ENCODE assay signal across 8 cellular contexts in genomic region chr11:72721276-72721675, GRCh38. TPM values are rescaled to one million over a fixed set of nuclear protein-coding genes. Genes with fewer than 3 reads are reported as not detected.
DNase-seq lines count a peak whose midpoint lies in the region; ATAC-seq, FAIRE-seq and TF ChIP-seq lines count a peak whose summit lies in the region.

No MANE protein-coding gene starts in this region.

- H3K27ac Mint-ChIP-seq in nephron progenitor cell, result no peak overlapping the region

- H4K20me1 ChIP-seq in MM.1S (ENCODE audit: insufficient read depth, low read length), result no peaks in the 10 kb centered on the region

- no peaks in the 10 kb centered on the region for H3K9me3 Mint-ChIP-seq in nephron progenitor cell

- peaks cover 74% of the 10 kb centered on the region for H3K79me2 ChIP-seq in MM.1S (ENCODE audit: low read length)

- peaks cover 29% of the 10 kb centered on the region for H3F3A ChIP-seq in MM.1S (ENCODE audit: insufficient read depth, low read length)

- H3K4me3 ChIP-seq in AG09309 (ENCODE audit: control insufficient read depth, low read depth, low read length) (peak overlapping the region; percentile 65), MM.1S (ENCODE audit: low read length) (peak overlapping the region; percentile 86), dorsolateral prefrontal cortex (peak overlapping the region; percentile 12 to 75 (median 62))

- no peak overlapping the region for H2AFZ ChIP-seq in MM.1S (ENCODE audit: low read length)

- DNase-seq in AG09309 (ENCODE audit: low read depth) (no peak), MM.1S (no peak), dorsolateral prefrontal cortex (no peak), nephron progenitor cell (no peak), COLO829 (ENCODE audit: low spot score) (no peak), GM19239 (ENCODE audit: insufficient read length, low spot score) (no peak)
- DNase-seq in activated CD4-positive, alpha-beta T cell treated with anti-CD3 and anti-CD28 coated beads, Interleukin-2, amount 50 U/mL, for 4 hours, result no peak

- no peaks in the 10 kb centered on the region for H3K9me3 ChIP-seq in MM.1S (replicated peaks; ENCODE audit: insufficient read depth, low read length)

- H3K27ac ChIP-seq in MM.1S (ENCODE audit: low read length) (peak overlapping the region; percentile 99), dorsolateral prefrontal cortex (peak overlapping the region in 55 of 59 donors; percentile 29 to 91 (median 81))

- H3K4me2 ChIP-seq in MM.1S (ENCODE audit: low read depth, low read length), result peak overlapping the region; percentile 95

- H3K27me3 ChIP-seq in MM.1S (replicated peaks; ENCODE audit: insufficient read depth, low read length) (no peaks in the 10 kb centered on the region), dorsolateral prefrontal cortex (no peaks in the 10 kb centered on the region)

- H3K36me3 Mint-ChIP-seq in nephron progenitor cell (ENCODE audit: low read depth), result no peaks in the 10 kb centered on the region

- no peaks in the 10 kb centered on the region for H3K9me2 ChIP-seq in MM.1S (replicated peaks; ENCODE audit: insufficient read depth, low read length)

- peak overlapping the region; percentile 96 for H3K9ac ChIP-seq in MM.1S (ENCODE audit: low read length)

- no peak for ATAC-seq in HG03280 (IDR thresholded peaks at IDR 0.05; ENCODE audit: unreplicated experiment)

- peaks cover 50% of the 10 kb centered on the region for H3K4me1 ChIP-seq in MM.1S (ENCODE audit: low read length)

- intact Hi-C loops in dorsolateral prefrontal cortex (cut with DNase I), result loop anchor here (5.0 to 10.0 kb wide), 3 partner anchors 454 to 566 kb away; no protein-coding TSS in a partner anchor

- H3K4me3 Mint-ChIP-seq in nephron progenitor cell, result peak overlapping the region; percentile 39

- no peaks in the 10 kb centered on the region for H3K27me3 Mint-ChIP-seq in nephron progenitor cell (ENCODE audit: low read depth, poor library complexity)

- peaks cover 45% of the 10 kb centered on the region for H3K4me1 Mint-ChIP-seq in nephron progenitor cell

- no peaks in the 10 kb centered on the region for H3K36me3 ChIP-seq in MM.1S (replicated peaks; ENCODE audit: insufficient read depth, low read length)

- no peak for TF ChIP-seq CTCF in AG09309 (IDR thresholded peaks at IDR 0.05; ENCODE audit: control insufficient read depth, insufficient read depth, low read depth, low read length, missing control alignments)
- no peak for TF ChIP-seq CTCF in MM.1S (IDR thresholded peaks at IDR 0.05; ENCODE audit: low read length)
- TF ChIP-seq CTCF in dorsolateral prefrontal cortex (IDR thresholded peaks at IDR 0.05 in 54 of 56, conservative IDR thresholded peaks at IDR 0.05 in 2 of 56; ENCODE audit: low read depth in 1 of 56, partially characterized antibody in 56 of 56), result no peak
- no peak for TF ChIP-seq CTCF in nephron progenitor cell (IDR thresholded peaks at IDR 0.05)

- no peak for FAIRE-seq in GM19239 (lab: Jason Lieb, UNC)

RNA-seq across cellular contexts. Expression of gene ARAP1, which starts 30.9 kb away (rescaled TPM):
- 100 to 1,000 TPM in 8 of 120 experiments, 10 to 100 TPM in 112; 42.2 to 126 (median 68.6) TPM for total RNA-seq in dorsolateral prefrontal cortex

RNA-seq across cellular contexts. Expression of gene PDE2A, which starts 47.1 kb away (rescaled TPM):
- total RNA-seq in dorsolateral prefrontal cortex, result 100 to 1,000 TPM in 119 of 120 experiments, 10 to 100 TPM in 1; 92.8 to 412 (median 240) TPM
